In the genomic region with DNA sequence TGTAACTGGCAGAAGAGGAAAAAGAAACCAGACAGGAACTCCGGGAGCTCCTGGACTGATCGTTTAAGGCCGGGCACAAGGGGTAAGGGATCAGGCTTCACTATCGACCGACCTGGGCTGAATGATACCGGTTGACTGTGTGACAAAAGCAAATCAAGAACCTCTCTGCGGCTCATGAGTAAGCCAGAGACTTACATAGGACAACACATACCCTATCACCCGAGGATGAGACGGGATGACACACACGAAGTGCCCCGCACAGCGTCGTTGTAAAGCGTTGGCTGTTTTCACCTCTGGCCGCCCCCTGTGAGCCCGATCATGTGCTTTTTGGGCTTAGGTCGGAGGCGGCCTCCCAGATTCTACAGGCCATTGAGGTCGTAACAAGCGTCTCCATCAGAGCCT, we compare ENCODE assay signal across 8 cellular contexts. TPM values are rescaled to one million over a fixed set of nuclear protein-coding genes. Genes with fewer than 3 reads are reported as not detected.
A peak's percentile ranks its signal among the peaks of the same experiment; 100 is the strongest.
DNase-seq lines count a peak whose midpoint lies in the region; ATAC-seq, FAIRE-seq and TF ChIP-seq lines count a peak whose summit lies in the region.

No MANE protein-coding gene starts in this region.

- H3K4me3 Mint-ChIP-seq in neural crest cell = peak overlapping the region; percentile 90

- peak overlapping the region; percentile 40 for H3K27ac ChIP-seq in endothelial cell of umbilical vein (ENCODE audit: insufficient read depth, low read depth, low read length)
- peak overlapping the region; percentile 75 to 93 for H3K27ac ChIP-seq in thoracic aorta

- H3K9ac ChIP-seq in endothelial cell of umbilical vein (replicated peaks; ENCODE audit: extremely low read depth, insufficient read depth, low read length) = peak overlapping the region; percentile 66

- DNase-seq in HuH-7.5 (ENCODE audit: low spot score) (peak; percentile 63), endothelial cell of umbilical vein (ENCODE audit: low read depth, low spot score) (no peak), neural crest cell (ENCODE audit: low read depth, low spot score) (peak; percentile 26), thoracic aorta (ENCODE audit: low spot score) (no peak)
- DNase-seq in activated CD8-positive, alpha-beta memory T cell treated with anti-CD3 and anti-CD28 coated beads for 4 hours (ENCODE audit: low read depth in 2 of 2) = peak; percentile 44 to 63

- FAIRE-seq in endothelial cell of umbilical vein (lab: Jason Lieb, UNC) = peak; percentile 48

- H2AFZ ChIP-seq in endothelial cell of umbilical vein (ENCODE audit: low read depth, low read length) = peak overlapping the region; percentile 98

- no peaks in the 10 kb centered on the region for H4K20me1 ChIP-seq in endothelial cell of umbilical vein (replicated peaks; ENCODE audit: control insufficient read depth, extremely low read depth, insufficient read depth, low read length)

- POLR2A ChIA-PET in endothelial cell of umbilical vein (lab: Charles Lee) = interaction anchor here (0.6 kb wide), 3 partner anchors 13 to 1461 kb away, joined by 3 read pairs; no protein-coding TSS in a partner anchor

- BruUV-seq in endothelial cell of umbilical vein (replicated peaks; lab: Mats Ljungman, UMichigan) = TSS peak; percentile 73

- TF ChIP-seq CTCF in endothelial cell of umbilical vein (IDR thresholded peaks at IDR 0.05; ENCODE audit: extremely low read depth in 1 of 2, insufficient read depth in 1 of 2, low read depth in 1 of 2, low read length in 2 of 2) (no peak), neural crest cell (conservative IDR thresholded peaks at IDR 0.05) (no peak), thoracic aorta (IDR thresholded peaks at IDR 0.05) (no peak)

- intact Hi-C loops in endothelial cell of umbilical vein (cut with micrococcal nuclease) = loop anchor here (1.0 to 2.0 kb wide), 4 partner anchors 16 to 200 kb away; partner anchors contain the start of genes DSN1 and RAB5IF

- TF ChIP-seq POLR2A in endothelial cell of umbilical vein (IDR thresholded peaks at IDR 0.05; ENCODE audit: low read depth, low read length) = no peak

- H3K4me1 ChIP-seq in endothelial cell of umbilical vein (ENCODE audit: control insufficient read depth, extremely low read depth, insufficient read depth, low read length) = peaks cover 24% of the 10 kb centered on the region
- peaks cover 4 to 22% of the 10 kb centered on the region in 2 donors for H3K4me1 ChIP-seq in thoracic aorta (ENCODE audit: control insufficient read depth in 1 of 2, low read depth in 2 of 2)

- dilution Hi-C loops in endothelial cell of umbilical vein (cut with MboI; ENCODE audit: extremely low pct_ligation_motif_present, low sequenced_read_pairs) = no loop called here

- CTCF ChIA-PET in endothelial cell of umbilical vein (lab: Charles Lee) = interaction anchor here (2.0 kb wide), 1 partner anchor 33 kb away, joined by 9 read pairs; the partner anchor contains the start of gene RAB5IF

- H3K9me3 ChIP-seq in endothelial cell of umbilical vein (replicated peaks; ENCODE audit: control insufficient read depth, insufficient read depth, low read length) (no peaks in the 10 kb centered on the region), thoracic aorta (no peaks in the 10 kb centered on the region)

- peak overlapping the region; percentile 13 to 45 (median 23) for H3K4me3 ChIP-seq in endothelial cell of umbilical vein (replicated peaks in 1 of 3; ENCODE audit: insufficient read depth in 1 of 3, low read depth in 1 of 3, low read length in 3 of 3)
- peak overlapping the region; percentile 94 for H3K4me3 ChIP-seq in thoracic aorta

- H3K36me3 ChIP-seq in endothelial cell of umbilical vein (ENCODE audit: control insufficient read depth in 2 of 2, extremely low read depth in 1 of 2, insufficient read depth in 2 of 2, low read length in 2 of 2) (no peaks in the 10 kb centered on the region), thoracic aorta (no peaks in the 10 kb centered on the region)

- no peaks in the 10 kb centered on the region for H3K9me3 Mint-ChIP-seq in neural crest cell

- H3K79me2 ChIP-seq in endothelial cell of umbilical vein (ENCODE audit: control insufficient read depth, insufficient read depth, low read length) = peaks cover 28% of the 10 kb centered on the region

- no peaks in the 10 kb centered on the region for H3K9me1 ChIP-seq in endothelial cell of umbilical vein (replicated peaks; ENCODE audit: control insufficient read depth, extremely low read depth, insufficient read depth, low read length)

- H3K4me1 Mint-ChIP-seq in neural crest cell = peaks cover 38% of the 10 kb centered on the region

- H3K4me2 ChIP-seq in endothelial cell of umbilical vein (ENCODE audit: insufficient read depth, low read length) = peak overlapping the region; percentile 80

- peaks cover 8% of the 10 kb centered on the region for H3K27me3 Mint-ChIP-seq in neural crest cell (ENCODE audit: low read depth)

- no peaks in the 10 kb centered on the region for H3K27me3 ChIP-seq in endothelial cell of umbilical vein (ENCODE audit: control insufficient read depth in 2 of 2, insufficient read depth in 2 of 2, low read length in 2 of 2)
- H3K27me3 ChIP-seq in thoracic aorta (replicated peaks; ENCODE audit: insufficient read depth) = no peaks in the 10 kb centered on the region

- peak; percentile 18 for ATAC-seq in GM19351 (IDR thresholded peaks at IDR 0.05; ENCODE audit: unreplicated experiment)
- no peak for ATAC-seq in thoracic aorta (ENCODE audit: insufficient number of reproducible peaks, low FRiP score, low read depth)
- no peak for ATAC-seq in GM21576 (IDR thresholded peaks at IDR 0.05; ENCODE audit: unreplicated experiment)
- ATAC-seq in HG02981 (IDR thresholded peaks at IDR 0.05; ENCODE audit: unreplicated experiment) = no peak

- no peaks in the 10 kb centered on the region for H3K36me3 Mint-ChIP-seq in neural crest cell (ENCODE audit: low read depth)

- peak overlapping the region; percentile 54 for H3K27ac Mint-ChIP-seq in neural crest cell (ENCODE audit: unreplicated experiment)

TF ChIP-seq in endothelial cell of umbilical vein, 7 proteins besides CTCF, POLR2A, EP300 and RAD21:
- TF ChIP-seq GATA2 (IDR thresholded peaks at IDR 0.05; ENCODE audit: insufficient read depth, insufficient read length, low read depth, low read length) = no peak
- no peak for TF ChIP-seq JUN (IDR thresholded peaks at IDR 0.05; ENCODE audit: borderline replicate concordance, insufficient read depth, insufficient read length, low read depth)
- no peak for TF ChIP-seq FOS (IDR thresholded peaks at IDR 0.05; ENCODE audit: borderline replicate concordance, insufficient read depth, low read length)
- no peak for TF ChIP-seq MYC (IDR thresholded peaks at IDR 0.05; ENCODE audit: low read depth, low read length)
- TF ChIP-seq, protein P1, sequence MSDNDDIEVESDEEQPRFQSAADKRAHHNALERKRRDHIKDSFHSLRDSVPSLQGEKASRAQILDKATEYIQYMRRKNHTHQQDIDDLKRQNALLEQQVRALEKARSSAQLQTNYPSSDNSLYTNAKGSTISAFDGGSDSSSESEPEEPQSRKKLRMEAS (IDR thresholded peaks at IDR 0.05; ENCODE audit: insufficient read depth, insufficient read length) = no peak
- TF ChIP-seq EZH2 (IDR thresholded peaks at IDR 0.05; ENCODE audit: borderline replicate concordance, low read depth, low read length, severe bottlenecking) = no peak
- TF ChIP-seq POLR2AphosphoS5 (IDR thresholded peaks at IDR 0.05; ENCODE audit: insufficient read depth, low read depth, low read length) = no peak

RNA-seq across cellular contexts. Expression of gene TGIF2, which starts 0.7 kb away (rescaled TPM):
- 21.0 and 27.9 TPM in 2 replicates for total RNA-seq in endothelial cell of umbilical vein
- polyA plus RNA-seq in endothelial cell of umbilical vein = 18.9 and 20.7 TPM in 2 replicates
- 17.2 and 18.0 TPM in 2 replicates for polyA plus RNA-seq in endothelial cell of umbilical vein (2011; cell fraction: cytosol; rRNA removed)
- polyA plus RNA-seq in endothelial cell of umbilical vein (2011; cell fraction: nucleus; rRNA removed) = 10.9 and 12.0 TPM in 2 replicates
- 11.4 and 15.4 TPM in 2 replicates for polyA plus RNA-seq in endothelial cell of umbilical vein (2012)
- 15.6 and 20.7 TPM in 2 replicates for polyA minus RNA-seq in endothelial cell of umbilical vein
- polyA minus RNA-seq in endothelial cell of umbilical vein (2011; cell fraction: cytosol; rRNA and poly(A)+ RNA removed) = 5.5 TPM
- polyA minus RNA-seq in endothelial cell of umbilical vein (2011; cell fraction: nucleus; rRNA and poly(A)+ RNA removed) = 4.9 and 5.2 TPM in 2 replicates
- 73.8 and 76.4 TPM in 2 replicates for total RNA-seq in neural crest cell
- total RNA-seq in thoracic aorta = 10 to 100 TPM; 13.4 to 14.2 TPM

RNA-seq across cellular contexts. Expression of gene MYL9, which starts 31.4 kb away (rescaled TPM):
- 90.4 and 116 TPM in 2 replicates for total RNA-seq in endothelial cell of umbilical vein
- polyA plus RNA-seq in endothelial cell of umbilical vein = 41.7 and 55.7 TPM in 2 replicates
- 53.3 and 66.9 TPM in 2 replicates for polyA plus RNA-seq in endothelial cell of umbilical vein (2011; cell fraction: cytosol; rRNA removed)
- polyA plus RNA-seq in endothelial cell of umbilical vein (2011; cell fraction: nucleus; rRNA removed) = 20.4 and 29.6 TPM in 2 replicates
- polyA plus RNA-seq in endothelial cell of umbilical vein (2012) = 63.8 and 111 TPM in 2 replicates
- 26.3 and 32.0 TPM in 2 replicates for polyA minus RNA-seq in endothelial cell of umbilical vein
- polyA minus RNA-seq in endothelial cell of umbilical vein (2011; cell fraction: cytosol; rRNA and poly(A)+ RNA removed) = 4.6 TPM
- 8.4 and 14.5 TPM in 2 replicates for polyA minus RNA-seq in endothelial cell of umbilical vein (2011; cell fraction: nucleus; rRNA and poly(A)+ RNA removed)
- 19.7 and 19.8 TPM in 2 replicates for total RNA-seq in neural crest cell
- total RNA-seq in thoracic aorta = 1,000 to 10,000 TPM in 1 of 2 donors, 100 to 1,000 TPM in 1; 531 to 1,491 TPM

RNA-seq across cellular contexts. Expression of gene RAB5IF, which starts 32.9 kb away (rescaled TPM):
- 109 and 113 TPM in 2 replicates for total RNA-seq in endothelial cell of umbilical vein
- 161 and 162 TPM in 2 replicates for polyA plus RNA-seq in endothelial cell of umbilical vein
- polyA plus RNA-seq in endothelial cell of umbilical vein (2011; cell fraction: cytosol; rRNA removed) = 132 and 137 TPM in 2 replicates
- polyA plus RNA-seq in endothelial cell of umbilical vein (2011; cell fraction: nucleus; rRNA removed) = 88.3 and 107 TPM in 2 replicates
- polyA plus RNA-seq in endothelial cell of umbilical vein (2012) = 117 and 148 TPM in 2 replicates
- 78.6 and 80.4 TPM in 2 replicates for polyA minus RNA-seq in endothelial cell of umbilical vein
- 141 TPM for polyA minus RNA-seq in endothelial cell of umbilical vein (2011; cell fraction: cytosol; rRNA and poly(A)+ RNA removed)
- polyA minus RNA-seq in endothelial cell of umbilical vein (2011; cell fraction: nucleus; rRNA and poly(A)+ RNA removed) = 14.5 and 21.9 TPM in 2 replicates
- 76.2 and 78.1 TPM in 2 replicates for total RNA-seq in neural crest cell
- 10 to 100 TPM; 52.0 to 72.1 TPM for total RNA-seq in thoracic aorta

Comparison
In these comparisons a context has a peak if more than half of its experiments do, and no peak if none do; other contexts are left out.
1. DNase-seq: peak in HuH-7.5 (single experiment), activated CD8-positive, alpha-beta memory T cell treated with anti-CD3 and anti-CD28 coated beads for 4 hours (2 of 2) and neural crest cell (single experiment); none in endothelial cell of umbilical vein (single experiment) and thoracic aorta (single experiment).